Comparison of ENCODE assay signal across 9 cellular contexts in the genomic region with DNA sequence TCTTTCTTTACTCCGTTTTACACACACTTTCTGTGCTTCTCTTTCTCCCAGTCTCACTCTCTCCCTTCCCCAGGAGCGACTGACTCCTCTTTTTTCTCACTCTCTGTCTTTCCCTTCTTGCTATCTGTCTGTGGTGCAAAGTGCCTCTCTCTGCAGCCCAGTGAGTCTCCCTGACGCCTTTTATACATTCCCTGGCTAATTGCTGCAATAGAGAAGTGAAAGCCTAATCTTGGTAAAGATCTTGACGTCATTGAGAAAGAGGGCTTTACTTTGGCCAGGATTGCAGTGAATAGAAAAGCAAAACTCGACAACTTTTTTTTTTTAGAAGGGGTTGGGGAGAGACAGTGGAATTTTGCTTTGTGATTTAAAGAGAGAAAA. TPM values are rescaled to one million over a fixed set of nuclear protein-coding genes. Genes with fewer than 3 reads are reported as not detected.
DNase-seq lines count a peak whose midpoint lies in the region; ATAC-seq, FAIRE-seq and TF ChIP-seq lines count a peak whose summit lies in the region.
"Had no signal": no experiment of that assay in that cellular context is flagged by ENCODE, and none has a peak within 500 bp of the region (broad histone marks: within the 10 kb centered on the region; RNA-seq: fewer than 3 reads in every experiment).

No MANE protein-coding gene starts in this region.

- peaks cover 2% of the 10 kb centered on the region for H3K27me3 ChIP-seq in bronchial epithelial cell (ENCODE audit: control insufficient read depth, insufficient read depth, low read length)
- no peaks in the 10 kb centered on the region for H3K27me3 ChIP-seq in neuronal stem cell (ENCODE audit: control insufficient read depth in 3 of 3, insufficient read depth in 3 of 3, low read depth in 1 of 3, low read length in 3 of 3)

- no peaks in the 10 kb centered on the region for H3K9me3 ChIP-seq in neuronal stem cell (replicated peaks in 1 of 2; ENCODE audit: control insufficient read depth in 2 of 2, insufficient read depth in 1 of 2, low read depth in 1 of 2, low read length in 2 of 2)

- FAIRE-seq in bronchial epithelial cell (lab: Jason Lieb, UNC) = no peak

- DNase-seq in ELR (ENCODE audit: low read depth) (peak; percentile 44), HT1080 (ENCODE audit: low read depth) (peak; percentile 43), bronchial epithelial cell (ENCODE audit: low read depth) (peak; percentile 10), neuronal stem cell (ENCODE audit: low spot score) (peak; percentile 33), endothelial cell (ENCODE audit: low spot score) (no peak), occipital lobe (lab: John Stamatoyannopoulos, UW) (no peak)
- DNase-seq: head of caudate nucleus had no signal

- no peak overlapping the region for H3K18ac ChIP-seq in neuronal stem cell (ENCODE audit: low read length)

- H3K36me3 Mint-ChIP-seq in endothelial cell (ENCODE audit: low read depth, unreplicated experiment) = no peaks in the 10 kb centered on the region

- H3K4me1 Mint-ChIP-seq in endothelial cell (ENCODE audit: unreplicated experiment) = peaks cover 4% of the 10 kb centered on the region

- TF ChIP-seq CTCF in bronchial epithelial cell (IDR thresholded peaks at IDR 0.05; ENCODE audit: insufficient read depth, low read length, severe bottlenecking) = no peak
- TF ChIP-seq CTCF in endothelial cell (IDR thresholded peaks at IDR 0.05; ENCODE audit: unreplicated experiment) = no peak

- H3K4me1 ChIP-seq in neuronal stem cell (ENCODE audit: control insufficient read depth in 2 of 2, insufficient read depth in 1 of 2, low read depth in 1 of 2, low read length in 2 of 2) = peaks cover 0 to 11% of the 10 kb centered on the region in 2 donors

- no peaks in the 10 kb centered on the region for H3K36me3 ChIP-seq in bronchial epithelial cell (ENCODE audit: control insufficient read depth, insufficient read depth, low read length)
- H3K36me3 ChIP-seq in neuronal stem cell (replicated peaks in 1 of 2; ENCODE audit: control insufficient read depth in 2 of 2, insufficient read depth in 2 of 2, low read length in 2 of 2) = peaks cover 0 to 2% of the 10 kb centered on the region in 2 donors

- no peak overlapping the region for H2BK15ac ChIP-seq in neuronal stem cell (ENCODE audit: low read length)

- no CpG with 5 or more reads among the region's 5 CpGs for WGBS in neuronal stem cell (ENCODE audit: extremely low coverage in 2 of 2, insufficient read length in 2 of 2, insufficient replicate concordance in 1 of 2), 2 donors

- H3K4me3 Mint-ChIP-seq in endothelial cell (ENCODE audit: unreplicated experiment) = no peak overlapping the region

- no peak overlapping the region for H3K27ac ChIP-seq in neuronal stem cell (replicated peaks; ENCODE audit: low read length)

- no peaks in the 10 kb centered on the region for H3K9me3 Mint-ChIP-seq in endothelial cell (ENCODE audit: unreplicated experiment)

- H2BK120ac ChIP-seq in neuronal stem cell (ENCODE audit: low read depth, low read length) = no peak overlapping the region

- H2BK12ac ChIP-seq in neuronal stem cell (ENCODE audit: low read length) = no peak overlapping the region

- H3K23ac ChIP-seq in neuronal stem cell (ENCODE audit: low read depth, low read length, poor library complexity) = no peak overlapping the region

- no peak overlapping the region for H3K27ac Mint-ChIP-seq in endothelial cell (ENCODE audit: unreplicated experiment)

- no peak overlapping the region for H3K4ac ChIP-seq in neuronal stem cell (ENCODE audit: low read length)

- no peak overlapping the region for H3K9ac ChIP-seq in neuronal stem cell (ENCODE audit: low read depth, low read length, poor library complexity)

- no peak overlapping the region for H2AK5ac ChIP-seq in neuronal stem cell (ENCODE audit: low read depth, low read length)

- H3K79me1 ChIP-seq in neuronal stem cell (ENCODE audit: low read depth, low read length) = no peaks in the 10 kb centered on the region

- H3K4me2 ChIP-seq in neuronal stem cell (ENCODE audit: insufficient read depth, low read length, poor library complexity, severe bottlenecking) = no peak overlapping the region

- peak overlapping the region; percentile 70 for H2AFZ ChIP-seq in neuronal stem cell (ENCODE audit: low read length)

- no peaks in the 10 kb centered on the region for H3K27me3 Mint-ChIP-seq in endothelial cell (ENCODE audit: unreplicated experiment)

- H2BK5ac ChIP-seq in neuronal stem cell (ENCODE audit: low read length) = no peak overlapping the region

- ATAC-seq in GM19455 (IDR thresholded peaks at IDR 0.05; ENCODE audit: unreplicated experiment) = no peak
- ATAC-seq in HG02763 (IDR thresholded peaks at IDR 0.05; ENCODE audit: unreplicated experiment) = no peak

- H3K4me3 ChIP-seq in bronchial epithelial cell (ENCODE audit: low read depth, low read length) (no peak overlapping the region), neuronal stem cell (ENCODE audit: low read length in 2 of 2) (no peak overlapping the region)

- H3K14ac ChIP-seq in neuronal stem cell (ENCODE audit: low read length) = no peak overlapping the region

- no peak overlapping the region for H4K8ac ChIP-seq in neuronal stem cell (ENCODE audit: low read depth, low read length)

- H4K91ac ChIP-seq in neuronal stem cell (ENCODE audit: low read depth, low read length, poor library complexity) = no peak overlapping the region

RNA-seq across cellular contexts. Expression of a gene that starts 0.7 kb away (rescaled TPM):
- 0.61 and 0.90 TPM in 2 replicates for total RNA-seq in HT1080 (2014; rRNA removed; shearing (Covaris generic))
- polyA plus RNA-seq in HT1080 (2015; cell fraction: cytosol; rRNA removed) = 0.17 and 0.53 TPM in 2 replicates
- polyA plus RNA-seq in HT1080 (2015; cell fraction: nucleus; rRNA removed) = 0.39 and 1.7 TPM in 2 replicates
- total RNA-seq in bronchial epithelial cell (0.26 TPM in 1 of 2 replicates, not detected in the other), endothelial cell (ENCODE audit: unreplicated experiment) (0.10 TPM), occipital lobe (31.0 TPM)
- polyA plus RNA-seq in neuronal stem cell (2013, experiment 1 of 2) = 0.03 TPM
- polyA plus RNA-seq in neuronal stem cell (2013, experiment 2 of 2) = 0.06 TPM

Comparison
In these comparisons a context has a peak if more than half of its experiments do, and no peak if none do; other contexts are left out.
1. DNase-seq: peak in ELR (single experiment), HT1080 (single experiment), bronchial epithelial cell (single experiment) and neuronal stem cell (single experiment); none in endothelial cell (single experiment) and occipital lobe (single experiment).
2. RNA of a gene that starts 0.7 kb away (total RNA-seq): 31.0 TPM in occipital lobe (single experiment); 0.61 to 0.90 TPM in HT1080, 0.10 TPM in endothelial cell (single experiment) and 0.26 TPM in bronchial epithelial cell; every median in the first group is over 10 times any median in the second.